In genomic region chr3:30805695-30806094, GRCh38 we compare ENCODE assay signal across 27 cellular contexts.
"Had no signal": no experiment of that assay in that cellular context is flagged by ENCODE, and none has a peak within 500 bp of the region (broad histone marks: within the 10 kb centered on the region; RNA-seq: fewer than 3 reads in every experiment).

No MANE protein-coding gene starts in this region.

- H3K4me1 ChIP-seq: colonic mucosa, esophagus squamous epithelium, foreskin keratinocyte had no signal

- H3K9me3 ChIP-seq: colonic mucosa, esophagus muscularis mucosa, esophagus squamous epithelium, gastrocnemius medialis, gastroesophageal sphincter, heart left ventricle, heart right ventricle had no signal

- DNase-seq: colonic mucosa; cortex of kidney; dermis blood vessel endothelial cell; effector CD4-positive, alpha-beta T cell; effector CD8-positive, alpha-beta T cell; effector memory CD4-positive, alpha-beta T cell; effector memory CD8-positive, alpha-beta T cell; endodermal cell; erythroblast; esophagus squamous epithelium; foreskin fibroblast; foreskin keratinocyte; foreskin melanocyte; gastrocnemius medialis; glutamatergic neuron; head of caudate nucleus; heart left ventricle; heart right ventricle had no signal

- H3K27me3 ChIP-seq: colonic mucosa, esophagus muscularis mucosa, esophagus squamous epithelium, foreskin keratinocyte, gastrocnemius medialis, gastroesophageal sphincter, heart left ventricle, heart right ventricle had no signal

- H3K27ac ChIP-seq: colonic mucosa, coronary artery, epithelial cell of prostate, esophagus muscularis mucosa, esophagus squamous epithelium, foreskin keratinocyte, gastroesophageal sphincter, heart left ventricle, heart right ventricle had no signal

- H3K36me3 ChIP-seq: colonic mucosa, esophagus muscularis mucosa, esophagus squamous epithelium, gastrocnemius medialis, gastroesophageal sphincter, heart left ventricle, heart right ventricle had no signal

- FAIRE-seq: colon, endometrium, endothelial cell of umbilical vein, frontal cortex had no signal

- ATAC-seq: effector memory CD8-positive, alpha-beta T cell; esophagus mucosa; foreskin keratinocyte; gastroesophageal sphincter; heart left ventricle; heart right ventricle had no signal

- H3K4me3 ChIP-seq: colonic mucosa, coronary artery, esophagus muscularis mucosa, esophagus squamous epithelium, gastrocnemius medialis, gastroesophageal sphincter, heart left ventricle, heart right ventricle had no signal
